Comparison of ENCODE assay signal across 15 cellular contexts in genomic region chr9:32839013-32839442, GRCh38. TPM values are rescaled to one million over a fixed set of nuclear protein-coding genes. Genes with fewer than 3 reads are reported as not detected.
DNase-seq lines count a peak whose midpoint lies in the region; ATAC-seq lines count a peak whose summit lies in the region.
"Had no signal": no experiment of that assay in that cellular context is flagged by ENCODE, and none has a peak within 500 bp of the region (broad histone marks: within the 10 kb centered on the region; RNA-seq: fewer than 3 reads in every experiment).

No MANE protein-coding gene starts in this region.

- DNase-seq in kidney tubule cell (ENCODE audit: low spot score) (peak; percentile 92), NCI-H1436 treated with DMSO at 0.1 percent for 48 hours (lab: John Stamatoyannopoulos, UW) (no peak), left cardiac atrium (no peak), GM19240 (ENCODE audit: insufficient read length, low spot score) (no peak), GF-D8 (lab: John Stamatoyannopoulos, UW) (no peak)
- DNase-seq: activated CD8-positive, alpha-beta memory T cell treated with anti-CD3 and anti-CD28 coated beads, Interleukin-2, amount 50 U/mL, for 4 hours; activated naive CD8-positive, alpha-beta T cell treated with anti-CD3 and anti-CD28 coated beads for 36 hours; IMR-90; NCI-H510A treated with DMSO at 0.1 percent for 48 hours had no signal

- intact Hi-C loops in left cardiac atrium (cut with DNase I) = no loop called here

- ATAC-seq in GM19025 (IDR thresholded peaks at IDR 0.05; ENCODE audit: low read depth, unreplicated experiment) (peak; percentile 65), HG02642 (IDR thresholded peaks at IDR 0.05; ENCODE audit: poor library complexity, unreplicated experiment) (peak; percentile 77), HG03442 (IDR thresholded peaks at IDR 0.05; ENCODE audit: unreplicated experiment) (peak; percentile 41), left cardiac atrium (no peak)
- ATAC-seq: WTC11 had no signal

RNA-seq across cellular contexts. Expression of gene TMEM215, which starts 55.7 kb away (rescaled TPM):
- not detected for total RNA-seq in left cardiac atrium
- total RNA-seq: activated naive CD8-positive, alpha-beta T cell treated with anti-CD3 and anti-CD28 coated beads for 36 hours; IMR-90; mesothelial cell of epicardium; osteoblast had no signal

Comparison
In these comparisons a context has a peak if more than half of its experiments do, and no peak if none do; other contexts are left out.
1. ATAC-seq: peak in GM19025 (single experiment), HG02642 (single experiment) and HG03442 (single experiment); none in left cardiac atrium (0 of 2).